23 cellular contexts compared by ENCODE assay signal in genomic region chr22:33332538-33332937, GRCh38.
DNase-seq lines count a peak whose midpoint lies in the region; ATAC-seq and TF ChIP-seq lines count a peak whose summit lies in the region.
"Had no signal": no experiment of that assay in that cellular context is flagged by ENCODE, and none has a peak within 500 bp of the region (broad histone marks: within the 10 kb centered on the region; RNA-seq: fewer than 3 reads in every experiment).

No MANE protein-coding gene starts in this region.

- H3K36me3 ChIP-seq in heart left ventricle (peaks cover 0 to 23% (median 9%) of the 10 kb centered on the region in 9 donors), transverse colon (no peaks in the 10 kb centered on the region), suprapubic skin (peaks cover 17% of the 10 kb centered on the region)
- H3K36me3 ChIP-seq: pancreas had no signal

- TF ChIP-seq CTCF in heart left ventricle (IDR thresholded peaks at IDR 0.05) (no peak), transverse colon (IDR thresholded peaks at IDR 0.05) (no peak), suprapubic skin (IDR thresholded peaks at IDR 0.05) (no peak)

- H3K4me1 ChIP-seq in heart left ventricle (peaks cover 0 to 10% (median 2%) of the 10 kb centered on the region in 12 donors), transverse colon (peaks cover 0 to 57% (median 28%) of the 10 kb centered on the region in 4 donors), suprapubic skin (no peaks in the 10 kb centered on the region)
- H3K4me1 ChIP-seq: pancreas, vagina had no signal

- H3K27me3 ChIP-seq in heart left ventricle (no peaks in the 10 kb centered on the region), transverse colon (no peaks in the 10 kb centered on the region), suprapubic skin (no peaks in the 10 kb centered on the region)
- H3K27me3 ChIP-seq: BLaER1 treated with 17β-estradiol and CSF1 and Interleukin-3, amounts not matched to agents 10 nM and 100 nM; pancreas; vagina had no signal

- no peaks in the 10 kb centered on the region for H3K9me3 ChIP-seq in heart left ventricle
- no peaks in the 10 kb centered on the region for H3K9me3 ChIP-seq in transverse colon
- no peaks in the 10 kb centered on the region for H3K9me3 ChIP-seq in suprapubic skin
- H3K9me3 ChIP-seq: pancreas, vagina had no signal

- ATAC-seq in heart left ventricle (peak; percentile 47 to 90 (median 78)), left ventricle myocardium superior (peak; percentile 83), GM19467 (IDR thresholded peaks at IDR 0.05; ENCODE audit: unreplicated experiment) (no peak)
- ATAC-seq: HCT116, left lobe of liver, Panc1, pancreas had no signal

- in situ Hi-C loops in transverse colon (cut with MboI; ENCODE audit: low pct_ligation_motif_present in 1 of 4, low pct_unique_long_range_greater_than_20kb in 1 of 4, low sequenced_read_pairs in 3 of 4): no loop called here

- no peak for TF ChIP-seq EP300 in transverse colon (IDR thresholded peaks at IDR 0.05; ENCODE audit: low read depth)
- no peak for TF ChIP-seq EP300 in suprapubic skin (IDR thresholded peaks at IDR 0.05)

- H3K4me3 ChIP-seq in heart left ventricle (no peak overlapping the region), transverse colon (no peak overlapping the region), suprapubic skin (no peak overlapping the region)
- H3K4me3 ChIP-seq: BLaER1 treated with 17β-estradiol and CSF1 and Interleukin-3, amounts not matched to agents 10 nM and 100 nM; pancreas; vagina had no signal

- H3K27ac ChIP-seq in heart left ventricle: no peak overlapping the region
- peak overlapping the region; percentile 5 to 65 (median 54) for H3K27ac ChIP-seq in transverse colon
- no peak overlapping the region for H3K27ac ChIP-seq in suprapubic skin
- H3K27ac ChIP-seq: BLaER1 treated with 17β-estradiol and CSF1 and Interleukin-3, amounts not matched to agents 10 nM and 100 nM; pancreas; vagina had no signal

- 32 to 89% (median 66%) methylated on average over 3 of the region's 3 CpGs for WGBS in heart left ventricle, 4 donors
- WGBS in transverse colon (ENCODE audit: low coverage in 1 of 2), 2 donors: 68 to 71% methylated on average over 3 of the region's 3 CpGs
- WGBS in suprapubic skin: 83% methylated on average over 3 of the region's 3 CpGs

- intact Hi-C loops in heart left ventricle (cut with DNase I): loop anchor here in 1 of 10 donors (10.0 kb wide), 1 partner anchor 48 kb away; no protein-coding TSS in a partner anchor
- intact Hi-C loops in cardiac septum (cut with DNase I): no loop called here
- intact Hi-C loops in left ventricle myocardium superior (cut with micrococcal nuclease): no loop called here
- intact Hi-C loops in transverse colon (cut with DNase I; ENCODE audit: low total_unique reads): no loop called here

- TF ChIP-seq POLR2A in heart left ventricle (IDR thresholded peaks at IDR 0.05) (no peak), transverse colon (IDR thresholded peaks at IDR 0.05) (no peak), suprapubic skin (IDR thresholded peaks at IDR 0.05) (no peak)

- DNase-seq in heart left ventricle (peak in 2 of 5 donors; percentile 16 to 43), cardiac septum (ENCODE audit: low spot score) (no peak), NCI-H345 (lab: John Stamatoyannopoulos, UW) (peak; percentile 57), left ventricle myocardium superior (no peak), transverse colon (peak; percentile 57), suprapubic skin (ENCODE audit: low spot score in 2 of 2) (no peak)
- no peak for DNase-seq in activated CD4-positive, alpha-beta T cell treated with anti-CD3 and anti-CD28 coated beads, Interleukin-2, amount 50 U/mL, for 48 hours
- DNase-seq: ACHN; activated CD8-positive, alpha-beta memory T cell treated with anti-CD3 and anti-CD28 coated beads for 24 hours; activated naive CD4-positive, alpha-beta T cell treated with Interleukin-2 at 50 U/mL for 16 hours; activated T-cell treated with anti-CD3 and anti-CD28 coated beads, Interleukin-2, amount 50 U/mL, for 24 hours; amygdala; KBM-7; NCI-H2227 treated with DMSO at 0.1 percent for 48 hours; nephron progenitor cell; NK-92 treated with Interleukin-12 subunit alpha and Interleukin-12 subunit beta, amount 100 ng/mL, for 24 hours; pancreas had no signal

Comparison
In these comparisons a context has a peak if more than half of its experiments do, and no peak if none do; other contexts are left out.
1. DNase-seq: peak in NCI-H345 (single experiment) and transverse colon (single experiment); none in cardiac septum (single experiment), left ventricle myocardium superior (single experiment), activated CD4-positive, alpha-beta T cell treated with anti-CD3 and anti-CD28 coated beads, Interleukin-2, amount 50 U/mL, for 48 hours (0 of 2) and suprapubic skin (0 of 2).
2. H3K27ac ChIP-seq: peak in transverse colon (4 of 4); none in heart left ventricle (0 of 12) and suprapubic skin (single experiment).